Comparison of ENCODE assay signal across 1 cellular context in genomic region chr11:31834237-31834636, GRCh38.
TF ChIP-seq lines count a peak whose summit lies in the region.

No MANE protein-coding gene starts in this region.

TF ChIP-seq in H1, 55 proteins besides CTCF, POLR2A, EP300 and RAD21 (continued from another document):
- TF ChIP-seq EGR1 (IDR thresholded peaks at IDR 0.05; ENCODE audit: borderline replicate concordance, low read depth, low read length) (no peak), NANOG (IDR thresholded peaks at IDR 0.05; ENCODE audit: insufficient read depth, low read depth, low read length, poor library complexity, severe bottlenecking) (no peak), ATF2 (IDR thresholded peaks at IDR 0.05; ENCODE audit: low read length) (no peak)
